Comparison of ENCODE assay signal across 9 cellular contexts in genomic region chr1:40032240-40032891, GRCh38. TPM values are rescaled to one million over a fixed set of nuclear protein-coding genes. Genes with fewer than 3 reads are reported as not detected.
DNase-seq lines count a peak whose midpoint lies in the region; ATAC-seq and TF ChIP-seq lines count a peak whose summit lies in the region.
"Had no signal": no experiment of that assay in that cellular context is flagged by ENCODE, and none has a peak within 500 bp of the region (broad histone marks: within the 10 kb centered on the region; RNA-seq: fewer than 3 reads in every experiment).

No MANE protein-coding gene starts in this region.

- no peak overlapping the region for H3K27ac ChIP-seq in CD4-positive, CD25-positive, alpha-beta regulatory T cell (ENCODE audit: insufficient read depth, low read length, poor library complexity, severe bottlenecking)
- H3K27ac ChIP-seq in esophagus squamous epithelium (no peak overlapping the region), neural progenitor cell (no peak overlapping the region)
- H3K27ac ChIP-seq: skin epidermis had no signal

- H3K9ac ChIP-seq in neural progenitor cell = no peak overlapping the region

- POLR2A ChIA-PET in activated CD8-positive, alpha-beta T cell treated with anti-CD3 and anti-CD28 coated beads for 36 hours (lab: Charles Lee) = interaction anchor here (1.4 to 1.8 kb wide), 2 partner anchors 8 to 10 kb away, joined by 4 read pairs; partner anchors contain the start of gene CAP1

- ATAC-seq in CD4-positive, CD25-positive, alpha-beta regulatory T cell (ENCODE audit: low read depth in 2 of 2) = peak; percentile 67 to 70
- peak; percentile 69 for ATAC-seq in activated CD8-positive, alpha-beta T cell treated with anti-CD3 and anti-CD28 coated beads for 36 hours
- ATAC-seq in HG03159 (IDR thresholded peaks at IDR 0.05; ENCODE audit: unreplicated experiment) (no peak), GM21619 (IDR thresholded peaks at IDR 0.05; ENCODE audit: unreplicated experiment) (no peak)

- 34 to 35% methylated on average over 4 of the region's 4 CpGs for WGBS in esophagus squamous epithelium, 2 donors

- H2AFZ ChIP-seq in neural progenitor cell (replicated peaks) = no peak overlapping the region

- H3K4me2 ChIP-seq in neural progenitor cell = no peak overlapping the region

- no peaks in the 10 kb centered on the region for H4K20me1 ChIP-seq in neural progenitor cell (ENCODE audit: low read depth)

- no peaks in the 10 kb centered on the region for H3F3A ChIP-seq in neural progenitor cell (ENCODE audit: low read depth)

- H3K27me3 Mint-ChIP-seq in CD4-positive, CD25-positive, alpha-beta regulatory T cell = peaks cover 10% of the 10 kb centered on the region
- H3K27me3 Mint-ChIP-seq in activated CD8-positive, alpha-beta T cell treated with anti-CD3 and anti-CD28 coated beads for 36 hours = no peaks in the 10 kb centered on the region
- peaks cover 2% of the 10 kb centered on the region for H3K27me3 Mint-ChIP-seq in neural progenitor cell (ENCODE audit: insufficient read depth, low read depth)

- H3K79me2 ChIP-seq in neural progenitor cell (ENCODE audit: low read depth) = no peaks in the 10 kb centered on the region

- peaks cover 0 to 2% (median 0%) of the 10 kb centered on the region in 7 donors for H3K9me3 Mint-ChIP-seq in CD4-positive, CD25-positive, alpha-beta regulatory T cell
- no peaks in the 10 kb centered on the region for H3K9me3 Mint-ChIP-seq in activated CD8-positive, alpha-beta T cell treated with anti-CD3 and anti-CD28 coated beads for 36 hours
- no peaks in the 10 kb centered on the region for H3K9me3 Mint-ChIP-seq in neural progenitor cell

- no peaks in the 10 kb centered on the region for H3K9me3 ChIP-seq in CD4-positive, CD25-positive, alpha-beta regulatory T cell (ENCODE audit: control insufficient read depth in 2 of 2, low read length in 2 of 2)
- H3K9me3 ChIP-seq in HAP-1 = no peaks in the 10 kb centered on the region
- no peaks in the 10 kb centered on the region for H3K9me3 ChIP-seq in esophagus squamous epithelium
- H3K9me3 ChIP-seq in neural progenitor cell (ENCODE audit: low read depth) = no peaks in the 10 kb centered on the region

- CTCF ChIA-PET in activated CD8-positive, alpha-beta T cell treated with anti-CD3 and anti-CD28 coated beads for 36 hours (lab: Charles Lee) = interaction anchor here (0.6 to 3.5 kb wide), 24 partner anchors 12 to 242 kb away, joined by 3 to 37 read pairs (median 4); partner anchors contain the start of gene MYCL

- in situ Hi-C loops in HAP-1 (cut with MboI; ENCODE audit: low sequenced_read_pairs) = loop anchor here (10.0 kb wide), 1 partner anchor 218 kb away; no protein-coding TSS in a partner anchor

- no peaks in the 10 kb centered on the region for H3K36me3 Mint-ChIP-seq in CD4-positive, CD25-positive, alpha-beta regulatory T cell
- no peaks in the 10 kb centered on the region for H3K36me3 Mint-ChIP-seq in activated CD8-positive, alpha-beta T cell treated with anti-CD3 and anti-CD28 coated beads for 36 hours (ENCODE audit: low read depth)
- no peaks in the 10 kb centered on the region for H3K36me3 Mint-ChIP-seq in neural progenitor cell

- H3K27ac Mint-ChIP-seq in CD4-positive, CD25-positive, alpha-beta regulatory T cell = peak overlapping the region in 1 of 3 donors; percentile 1
- H3K27ac Mint-ChIP-seq in activated CD8-positive, alpha-beta T cell treated with anti-CD3 and anti-CD28 coated beads for 36 hours = no peak overlapping the region
- no peak overlapping the region for H3K27ac Mint-ChIP-seq in neural progenitor cell

- H3K36me3 ChIP-seq in CD4-positive, CD25-positive, alpha-beta regulatory T cell (ENCODE audit: control insufficient read depth, insufficient read depth, low read length) = no peaks in the 10 kb centered on the region
- H3K36me3 ChIP-seq in HAP-1 (replicated peaks) = no peaks in the 10 kb centered on the region
- H3K36me3 ChIP-seq in esophagus squamous epithelium = no peaks in the 10 kb centered on the region
- H3K36me3 ChIP-seq in neural progenitor cell = no peaks in the 10 kb centered on the region

- H3K4me1 Mint-ChIP-seq in CD4-positive, CD25-positive, alpha-beta regulatory T cell = peaks cover 14 to 49% (median 31%) of the 10 kb centered on the region in 4 donors
- H3K4me1 Mint-ChIP-seq in activated CD8-positive, alpha-beta T cell treated with anti-CD3 and anti-CD28 coated beads for 36 hours (ENCODE audit: low read depth) = peaks cover 33% of the 10 kb centered on the region
- H3K4me1 Mint-ChIP-seq in neural progenitor cell = no peaks in the 10 kb centered on the region

- TF ChIP-seq CTCF in activated CD8-positive, alpha-beta T cell treated with anti-CD3 and anti-CD28 coated beads for 36 hours (IDR thresholded peaks at IDR 0.05) = peak; percentile 63
- peak; percentile 46 to 65 (median 58) for TF ChIP-seq CTCF in esophagus squamous epithelium (IDR thresholded peaks at IDR 0.05)
- peak; percentile 87 for TF ChIP-seq CTCF in neural progenitor cell (IDR thresholded peaks at IDR 0.05)

- peak overlapping the region in 1 of 4 donors; percentile 1 for H3K4me3 Mint-ChIP-seq in CD4-positive, CD25-positive, alpha-beta regulatory T cell
- no peak overlapping the region for H3K4me3 Mint-ChIP-seq in activated CD8-positive, alpha-beta T cell treated with anti-CD3 and anti-CD28 coated beads for 36 hours
- H3K4me3 Mint-ChIP-seq in neural progenitor cell = no peak overlapping the region

- peaks cover 30% of the 10 kb centered on the region for H3K4me1 ChIP-seq in CD4-positive, CD25-positive, alpha-beta regulatory T cell (ENCODE audit: control insufficient read depth, insufficient read depth, low read length, poor library complexity, severe bottlenecking)
- H3K4me1 ChIP-seq in HAP-1 = peaks cover 2% of the 10 kb centered on the region; the same call in 1 of the 2 replicates
- H3K4me1 ChIP-seq in esophagus squamous epithelium = peaks cover 8 to 36% (median 12%) of the 10 kb centered on the region in 3 donors
- no peaks in the 10 kb centered on the region for H3K4me1 ChIP-seq in neural progenitor cell

- DNase-seq in CD4-positive, CD25-positive, alpha-beta regulatory T cell = peak; percentile 32 to 77 (median 54)
- DNase-seq in HAP-1 (ENCODE audit: low spot score in 2 of 2) = peak; percentile 55 to 68
- peak; percentile 47 for DNase-seq in NCI-H69 (lab: John Stamatoyannopoulos, UW)
- DNase-seq in activated CD8-positive, alpha-beta T cell treated with anti-CD3 and anti-CD28 coated beads for 36 hours = peak; percentile 68
- DNase-seq in esophagus squamous epithelium (lab: John Stamatoyannopoulos, UW) = no peak
- DNase-seq in neural progenitor cell (ENCODE audit: low spot score) = peak; percentile 71

- H3K4me3 ChIP-seq in CD4-positive, CD25-positive, alpha-beta regulatory T cell (ENCODE audit: low read depth, low read length) = no peak overlapping the region
- H3K4me3 ChIP-seq in HAP-1 (no peak overlapping the region), esophagus squamous epithelium (no peak overlapping the region), neural progenitor cell (no peak overlapping the region)
- H3K4me3 ChIP-seq: skin epidermis had no signal

- intact Hi-C loops in activated CD8-positive, alpha-beta T cell treated with anti-CD3 and anti-CD28 coated beads for 36 hours (cut with micrococcal nuclease) = loop anchor here (10.0 kb wide), 2 partner anchors 108 to 218 kb away; no protein-coding TSS in a partner anchor
- intact Hi-C loops in esophagus squamous epithelium (cut with DNase I) = loop anchor here (10.0 kb wide), 1 partner anchor 48 kb away; no protein-coding TSS in a partner anchor

- no peaks in the 10 kb centered on the region for H3K27me3 ChIP-seq in CD4-positive, CD25-positive, alpha-beta regulatory T cell (ENCODE audit: control insufficient read depth, insufficient read depth, low read length)
- H3K27me3 ChIP-seq in HAP-1 (ENCODE audit: low read depth) (no peaks in the 10 kb centered on the region), esophagus squamous epithelium (peaks cover 0 to 21% (median 0%) of the 10 kb centered on the region in 4 donors), neural progenitor cell (peaks cover 4% of the 10 kb centered on the region)

- TF ChIP-seq POLR2A in esophagus squamous epithelium (IDR thresholded peaks at IDR 0.05) = no peak

RNA-seq across cellular contexts. Expression of gene CAP1, which starts 8.2 kb away (rescaled TPM):
- 322 TPM for total RNA-seq in CD4-positive, CD25-positive, alpha-beta regulatory T cell
- 100 to 1,000 TPM; 608 to 806 (median 709) TPM for polyA plus RNA-seq in CD4-positive, CD25-positive, alpha-beta regulatory T cell
- total RNA-seq in activated CD8-positive, alpha-beta T cell treated with anti-CD3 and anti-CD28 coated beads for 36 hours = 100 to 1,000 TPM; 511 to 512 TPM
- 100 to 1,000 TPM; 157 to 282 (median 227) TPM for total RNA-seq in esophagus squamous epithelium
- 150 and 154 TPM in 2 replicates for total RNA-seq in neural progenitor cell (ENCODE audit: low replicate concordance)

Comparison
In these comparisons a context has a peak if more than half of its experiments do, and no peak if none do; other contexts are left out.
1. ATAC-seq: peak in CD4-positive, CD25-positive, alpha-beta regulatory T cell (2 of 2) and activated CD8-positive, alpha-beta T cell treated with anti-CD3 and anti-CD28 coated beads for 36 hours (single experiment); none in HG03159 (single experiment) and GM21619 (single experiment).
2. Peak in every context shown above with its lines, with median percentiles within 50 percentile points of each other: CTCF ChIP-seq.